In the genomic region with DNA sequence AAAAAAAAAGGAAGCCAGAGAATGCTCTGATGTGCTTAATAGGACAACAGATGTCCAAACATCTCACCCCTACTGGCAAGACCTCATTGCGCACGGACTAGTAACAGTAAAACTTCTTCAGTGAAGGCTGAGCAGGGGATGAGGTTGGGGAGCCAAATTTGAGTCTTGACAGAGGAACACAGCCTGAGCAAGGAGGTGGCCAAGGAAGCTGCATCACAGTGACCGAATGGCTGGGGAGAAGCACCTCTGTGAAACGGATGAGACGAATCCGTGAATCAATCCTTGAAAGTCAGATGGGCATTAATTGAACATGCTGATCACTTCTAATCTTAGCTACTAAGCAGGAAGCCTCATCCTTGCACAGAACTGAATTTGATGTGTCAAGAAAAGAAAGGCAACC, we compare ENCODE assay signal across 15 cellular contexts.
"Had no signal": no experiment of that assay in that cellular context is flagged by ENCODE, and none has a peak within 500 bp of the region (broad histone marks: within the 10 kb centered on the region; RNA-seq: fewer than 3 reads in every experiment).

No MANE protein-coding gene starts in this region.

- H3K36me3 ChIP-seq: uterus had no signal

- H3K4me3 Mint-ChIP-seq: activated CD4-positive, alpha-beta memory T cell treated with anti-CD3 and anti-CD28 coated beads, Interleukin-2, amount 10 ng/mL, durations not matched to agents 7 days and 5 days; activated CD4-positive, alpha-beta T cell treated with anti-CD3 and anti-CD28 coated beads for 36 hours; activated naive CD8-positive, alpha-beta T cell treated with anti-CD3 and anti-CD28 coated beads, Interleukin-2, amount 50 U/mL, for 24 hours; dendritic cell treated with granulocyte-macrophage colony-stimulating factor and Interleukin-4, amounts not matched to agents 40 ng/mL and 50 ng/mL, for 4 days; natural killer cell; T-cell had no signal

- DNase-seq: activated CD4-positive, alpha-beta memory T cell treated with anti-CD3 and anti-CD28 coated beads, Interleukin-2, amount 10 ng/mL, durations not matched to agents 7 days and 5 days; activated CD4-positive, alpha-beta T cell treated with anti-CD3 and anti-CD28 coated beads for 36 hours; activated naive CD8-positive, alpha-beta T cell treated with anti-CD3 and anti-CD28 coated beads, Interleukin-2, amount 50 U/mL, for 24 hours; caudate nucleus; natural killer cell; occipital lobe; sigmoid colon; stimulated activated CD4-positive, alpha-beta T cell treated with anti-CD3 and anti-CD28 coated beads, Interleukin-12 subunit alpha, Interleukin-12 subunit beta, amount 100 ng/mL, for 4 hours; stimulated activated naive CD8-positive, alpha-beta T cell treated with anti-CD3 and anti-CD28 coated beads, Interleukin-15, Interleukin-2, amounts not matched to agents 100 U/mL and 50 U/mL, for 24 hours; T-cell; T1000; testis; uterus had no signal

- H3K4me1 ChIP-seq: testis, uterus had no signal

- H3K27me3 ChIP-seq: sigmoid colon, testis, uterus had no signal

- H3K27me3 Mint-ChIP-seq: activated CD4-positive, alpha-beta memory T cell treated with anti-CD3 and anti-CD28 coated beads, Interleukin-2, amount 10 ng/mL, durations not matched to agents 7 days and 5 days; activated naive CD8-positive, alpha-beta T cell treated with anti-CD3 and anti-CD28 coated beads, Interleukin-2, amount 50 U/mL, for 24 hours; dendritic cell treated with granulocyte-macrophage colony-stimulating factor and Interleukin-4, amounts not matched to agents 40 ng/mL and 50 ng/mL, for 4 days had no signal

- ATAC-seq: activated CD4-positive, alpha-beta T cell treated with anti-CD3 and anti-CD28 coated beads for 36 hours; activated naive CD8-positive, alpha-beta T cell treated with anti-CD3 and anti-CD28 coated beads, Interleukin-2, amount 50 U/mL, for 24 hours; esophagus mucosa; natural killer cell; stimulated activated naive CD8-positive, alpha-beta T cell treated with anti-CD3 and anti-CD28 coated beads, Interleukin-15, Interleukin-2, amounts not matched to agents 100 U/mL and 50 U/mL, for 24 hours; T-cell had no signal

- H3K9me3 ChIP-seq: sigmoid colon, testis, uterus had no signal

- H3K4me3 ChIP-seq: sigmoid colon, testis, uterus had no signal

- H3K4me1 Mint-ChIP-seq: activated CD4-positive, alpha-beta T cell treated with anti-CD3 and anti-CD28 coated beads for 36 hours; activated naive CD8-positive, alpha-beta T cell treated with anti-CD3 and anti-CD28 coated beads, Interleukin-2, amount 50 U/mL, for 24 hours; natural killer cell had no signal

- H3K27ac Mint-ChIP-seq: activated CD4-positive, alpha-beta memory T cell treated with anti-CD3 and anti-CD28 coated beads, Interleukin-2, amount 10 ng/mL, durations not matched to agents 7 days and 5 days; activated CD4-positive, alpha-beta T cell treated with anti-CD3 and anti-CD28 coated beads for 36 hours; activated naive CD8-positive, alpha-beta T cell treated with anti-CD3 and anti-CD28 coated beads, Interleukin-2, amount 50 U/mL, for 24 hours; dendritic cell treated with granulocyte-macrophage colony-stimulating factor and Interleukin-4, amounts not matched to agents 40 ng/mL and 50 ng/mL, for 4 days; natural killer cell; T-cell had no signal

- H3K36me3 Mint-ChIP-seq: natural killer cell, T-cell had no signal

- H3K9me3 Mint-ChIP-seq: activated CD4-positive, alpha-beta memory T cell treated with anti-CD3 and anti-CD28 coated beads, Interleukin-2, amount 10 ng/mL, durations not matched to agents 7 days and 5 days; activated naive CD8-positive, alpha-beta T cell treated with anti-CD3 and anti-CD28 coated beads, Interleukin-2, amount 50 U/mL, for 24 hours; dendritic cell treated with granulocyte-macrophage colony-stimulating factor and Interleukin-4, amounts not matched to agents 40 ng/mL and 50 ng/mL, for 4 days; natural killer cell; T-cell had no signal

- H3K27ac ChIP-seq: testis, uterus had no signal
